In genomic region chr3:13411186-13411860, GRCh38 we compare ENCODE assay signal across 19 cellular contexts.
A peak's percentile ranks its signal among the peaks of the same experiment; 100 is the strongest.
DNase-seq lines count a peak whose midpoint lies in the region; ATAC-seq lines count a peak whose summit lies in the region.
"Had no signal": no experiment of that assay in that cellular context is flagged by ENCODE, and none has a peak within 500 bp of the region (broad histone marks: within the 10 kb centered on the region; RNA-seq: fewer than 3 reads in every experiment).

No MANE protein-coding gene starts in this region.

- DNase-seq in DMS79 treated with DMSO at 0.1 percent for 48 hours (lab: John Stamatoyannopoulos, UW) (peak; percentile 1), DMS79 (lab: John Stamatoyannopoulos, UW) (no peak), NCI-H2029 (lab: John Stamatoyannopoulos, UW) (peak; percentile 75), putamen (ENCODE audit: low spot score) (peak; percentile 70), OCI-M1 (lab: John Stamatoyannopoulos, UW) (no peak), NCI-H1417 treated with DMSO at 0.1 percent for 48 hours (lab: John Stamatoyannopoulos, UW) (no peak)
- DNase-seq in central memory CD8-positive, alpha-beta T cell (ENCODE audit: low spot score in 2 of 2), result no peak
- DNase-seq: activated CD4-positive, CD25-positive, alpha-beta regulatory T cell treated with anti-CD3 and anti-CD28 coated beads, Interleukin-2, amount 50 U/mL, for 72 hours; activated CD8-positive, alpha-beta memory T cell treated with anti-CD3 and anti-CD28 coated beads, Interleukin-2, amount 50 U/mL, for 4 hours; activated naive CD4-positive, alpha-beta T cell treated with anti-CD3 and anti-CD28 coated beads for 36 hours; EL; erythroblast; HFFc6; left ventricle myocardium superior; NCI-H446 treated with DMSO at 0.1 percent for 48 hours; small intestine had no signal

- peaks cover 5% of the 10 kb centered on the region for H3K9me3 Mint-ChIP-seq in central memory CD8-positive, alpha-beta T cell

- ATAC-seq in central memory CD8-positive, alpha-beta T cell (replicated peaks; ENCODE audit: extremely low read depth, poor library complexity, severe bottlenecking), result no peak
- ATAC-seq in HG02870 (IDR thresholded peaks at IDR 0.05; ENCODE audit: unreplicated experiment), result no peak
- ATAC-seq: gastroesophageal sphincter, left ventricle myocardium superior had no signal

- no peak overlapping the region for H3K4me3 Mint-ChIP-seq in central memory CD8-positive, alpha-beta T cell
- H3K4me3 Mint-ChIP-seq: activated naive CD4-positive, alpha-beta T cell treated with anti-CD3 and anti-CD28 coated beads for 36 hours; HFFc6; T-helper 2 cell treated with Interferon-gamma antibody and Interleukin-4, amounts not matched to agents 5 μg/mL and 100 μg/mL, for 36 hours had no signal

- no peaks in the 10 kb centered on the region for H3K27me3 Mint-ChIP-seq in central memory CD8-positive, alpha-beta T cell

- H3K36me3 Mint-ChIP-seq in central memory CD8-positive, alpha-beta T cell (ENCODE audit: insufficient read depth), result peaks cover 12% of the 10 kb centered on the region

- peak overlapping the region; percentile 53 for H3K27ac Mint-ChIP-seq in central memory CD8-positive, alpha-beta T cell (ENCODE audit: low read depth)
- H3K27ac Mint-ChIP-seq: activated naive CD4-positive, alpha-beta T cell treated with anti-CD3 and anti-CD28 coated beads for 36 hours; HFFc6; T-helper 2 cell treated with Interferon-gamma antibody and Interleukin-4, amounts not matched to agents 5 μg/mL and 100 μg/mL, for 36 hours had no signal

- peaks cover 48% of the 10 kb centered on the region for H3K4me1 Mint-ChIP-seq in central memory CD8-positive, alpha-beta T cell

Comparison
In these comparisons a context has a peak if more than half of its experiments do, and no peak if none do; other contexts are left out.
1. DNase-seq: peak in DMS79 treated with DMSO at 0.1 percent for 48 hours (single experiment), NCI-H2029 (single experiment) and putamen (single experiment); none in DMS79 (single experiment), central memory CD8-positive, alpha-beta T cell (0 of 2), OCI-M1 (single experiment) and NCI-H1417 treated with DMSO at 0.1 percent for 48 hours (single experiment).